ENCODE assay signal across 2 cellular contexts in the genomic region with DNA sequence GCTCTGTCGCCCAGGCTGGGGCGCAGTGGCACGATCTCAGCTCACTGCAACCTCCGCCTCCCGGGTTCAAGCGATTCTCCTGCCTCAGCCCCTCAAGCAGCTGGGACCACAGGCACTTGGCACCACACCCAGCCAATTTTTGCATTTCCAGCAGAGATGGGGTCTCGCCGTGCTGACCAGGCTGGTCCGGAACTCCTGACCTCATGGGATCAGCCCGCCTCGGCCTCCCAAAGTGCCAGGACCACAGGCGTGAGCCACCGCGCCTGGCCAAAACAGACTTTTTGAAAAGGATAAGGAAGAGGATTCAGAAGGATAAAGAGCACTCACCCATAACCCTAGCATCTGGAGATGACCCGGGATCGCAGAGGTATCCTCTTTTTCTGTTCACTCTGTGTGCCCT.
"Had no signal": no experiment of that assay in that cellular context is flagged by ENCODE, and none has a peak within 500 bp of the region (broad histone marks: within the 10 kb centered on the region; RNA-seq: fewer than 3 reads in every experiment).

No MANE protein-coding gene starts in this region.

- DNase-seq: GDM1, GF-D8 had no signal
